In genomic region chr6:52221302-52221701, GRCh38 we compare ENCODE assay signal across 1 cellular context.
TF ChIP-seq lines count a peak whose summit lies in the region.

No MANE protein-coding gene starts in this region.

TF ChIP-seq in HepG2, 621 proteins besides CTCF, POLR2A, EP300 and RAD21 (continued from another document):
- TF ChIP-seq KIAA2018 (CRISPR knock-in tag; IDR thresholded peaks at IDR 0.05; ENCODE audit: borderline replicate concordance) = no peak
- no peak for TF ChIP-seq ZNF34 (CRISPR knock-in tag; IDR thresholded peaks at IDR 0.05; ENCODE audit: borderline replicate concordance)
- TF ChIP-seq ZNF17 (CRISPR knock-in tag; IDR thresholded peaks at IDR 0.05) = no peak
- TF ChIP-seq KLF12 (CRISPR knock-in tag; IDR thresholded peaks at IDR 0.05; ENCODE audit: borderline replicate concordance) = no peak
- TF ChIP-seq CCDC6 (CRISPR knock-in tag; IDR thresholded peaks at IDR 0.05) = no peak
- TF ChIP-seq KDM3A (CRISPR knock-in tag; IDR thresholded peaks at IDR 0.05; ENCODE audit: low read depth) = no peak
- no peak for TF ChIP-seq ARNTL (CRISPR knock-in tag; IDR thresholded peaks at IDR 0.05)
- no peak for TF ChIP-seq RBM22 (optimal IDR thresholded peaks at IDR 0.05; ENCODE audit: low read length)
- no peak for TF ChIP-seq ONECUT2 (CRISPR knock-in tag; IDR thresholded peaks at IDR 0.05)
